13 cellular contexts compared by ENCODE assay signal in the genomic region with DNA sequence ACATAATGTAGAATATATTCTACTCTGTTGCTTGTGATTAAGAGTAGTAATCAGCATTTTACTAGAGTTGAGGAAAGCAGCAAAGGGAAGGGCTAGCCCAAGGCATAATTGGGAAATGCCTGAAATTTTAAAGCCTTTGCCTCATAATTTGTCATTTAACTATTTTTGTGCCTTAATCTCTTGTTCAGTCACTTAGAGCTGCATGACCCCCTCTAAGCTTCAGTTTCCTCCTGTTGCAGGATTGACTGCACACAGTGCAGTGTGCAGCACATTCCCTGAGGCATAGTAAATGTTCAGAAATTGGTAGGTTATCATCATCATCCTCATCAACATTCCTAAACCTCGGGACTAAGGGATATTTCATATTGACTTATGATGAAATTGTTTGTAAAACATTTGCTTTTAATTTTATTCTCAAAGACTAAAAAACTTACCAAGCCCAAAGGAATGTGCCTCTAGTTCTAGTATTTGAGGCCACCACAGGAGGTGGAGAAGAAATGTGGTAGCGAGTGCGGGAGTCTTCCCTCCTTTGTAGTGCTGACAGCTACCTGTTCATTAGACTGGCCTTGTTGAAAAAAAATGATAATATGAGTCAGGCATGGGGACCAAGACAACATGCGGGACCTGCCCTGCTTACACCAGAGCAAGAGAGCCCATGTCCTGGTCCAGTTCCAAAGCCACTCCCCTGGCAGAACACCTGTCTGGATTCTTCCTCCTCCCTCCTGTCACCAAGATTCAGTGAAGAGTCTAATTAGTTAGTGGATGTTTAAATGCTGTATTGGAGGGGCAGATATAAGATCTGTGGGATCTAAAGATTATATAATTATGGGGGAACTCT. TPM values are rescaled to one million over a fixed set of nuclear protein-coding genes. Genes with fewer than 3 reads are reported as not detected.
DNase-seq lines count a peak whose midpoint lies in the region; ATAC-seq and TF ChIP-seq lines count a peak whose summit lies in the region.
"Had no signal": no experiment of that assay in that cellular context is flagged by ENCODE, and none has a peak within 500 bp of the region (broad histone marks: within the 10 kb centered on the region; RNA-seq: fewer than 3 reads in every experiment).

No MANE protein-coding gene starts in this region.

- intact Hi-C loops in left lung (cut with DNase I), result no loop called here
- intact Hi-C loops in uterus (cut with DNase I; ENCODE audit: low total_unique reads), result no loop called here
- intact Hi-C loops in activated CD8-positive, alpha-beta T cell treated with anti-CD3 and anti-CD28 coated beads for 36 hours (cut with micrococcal nuclease), result no loop called here
- intact Hi-C loops in head of caudate nucleus (cut with DNase I), result no loop called here

- no peaks in the 10 kb centered on the region for H3K36me3 ChIP-seq in left lung
- H3K36me3 ChIP-seq in uterus, result no peaks in the 10 kb centered on the region

- no peak for TF ChIP-seq POLR2A in uterus (IDR thresholded peaks at IDR 0.05)

- H3K27ac ChIP-seq in left lung, result peak overlapping the region; percentile 16 to 55
- no peak overlapping the region for H3K27ac ChIP-seq in uterus

- TF ChIP-seq CTCF in left lung (IDR thresholded peaks at IDR 0.05) (no peak), uterus (IDR thresholded peaks at IDR 0.05) (no peak), GM20000 (IDR thresholded peaks at IDR 0.05; ENCODE audit: extremely low read depth, missing control alignments) (no peak)
- no peak for TF ChIP-seq CTCF in activated CD8-positive, alpha-beta T cell treated with anti-CD3 and anti-CD28 coated beads for 36 hours (IDR thresholded peaks at IDR 0.05)

- H3K9me3 Mint-ChIP-seq in activated CD8-positive, alpha-beta T cell treated with anti-CD3 and anti-CD28 coated beads for 36 hours, result no peaks in the 10 kb centered on the region

- H3K27me3 Mint-ChIP-seq in activated CD8-positive, alpha-beta T cell treated with anti-CD3 and anti-CD28 coated beads for 36 hours, result peaks cover 17% of the 10 kb centered on the region

- ATAC-seq in HG02981 (IDR thresholded peaks at IDR 0.05; ENCODE audit: unreplicated experiment), result peak; percentile 11
- ATAC-seq in left lung, result peak; percentile 59
- ATAC-seq in activated CD8-positive, alpha-beta T cell treated with anti-CD3 and anti-CD28 coated beads for 36 hours, result no peak

- H3K4me3 ChIP-seq in left lung, result no peak overlapping the region
- no peak overlapping the region for H3K4me3 ChIP-seq in uterus

- H3K36me3 Mint-ChIP-seq in activated CD8-positive, alpha-beta T cell treated with anti-CD3 and anti-CD28 coated beads for 36 hours (ENCODE audit: low read depth), result no peaks in the 10 kb centered on the region

- DNase-seq in AG20443 (ENCODE audit: low spot score), result peak; percentile 72
- DNase-seq in astrocyte of the hippocampus (ENCODE audit: low read depth, low spot score), result peak; percentile 37
- DNase-seq in left lung, result peak in 1 of 2 donors; percentile 19
- DNase-seq in uterus, result no peak
- no peak for DNase-seq in activated CD8-positive, alpha-beta T cell treated with anti-CD3 and anti-CD28 coated beads for 36 hours
- no peak for DNase-seq in head of caudate nucleus
- DNase-seq in GM20000 (ENCODE audit: low spot score), result no peak
- DNase-seq: activated T-cell treated with anti-CD3 and anti-CD28 coated beads, Interleukin-2, amount 50 U/mL, for 48 hours; Caco-2; effector memory CD4-positive, alpha-beta T cell; left ventricle myocardium superior; NCI-H1417 treated with DMSO at 0.1 percent for 48 hours had no signal

- CTCF ChIA-PET in activated CD8-positive, alpha-beta T cell treated with anti-CD3 and anti-CD28 coated beads for 36 hours (lab: Charles Lee), result interaction anchor here (0.7 kb wide), 1 partner anchor 14 kb away, joined by 3 read pairs; no protein-coding TSS in a partner anchor

- H3K27ac Mint-ChIP-seq in activated CD8-positive, alpha-beta T cell treated with anti-CD3 and anti-CD28 coated beads for 36 hours, result no peak overlapping the region

- POLR2A ChIA-PET in activated CD8-positive, alpha-beta T cell treated with anti-CD3 and anti-CD28 coated beads for 36 hours (lab: Charles Lee), result no interaction called here

- no peaks in the 10 kb centered on the region for H3K4me1 Mint-ChIP-seq in activated CD8-positive, alpha-beta T cell treated with anti-CD3 and anti-CD28 coated beads for 36 hours (ENCODE audit: low read depth)

- H3K9me3 ChIP-seq in left lung, result no peaks in the 10 kb centered on the region
- H3K9me3 ChIP-seq in uterus, result no peaks in the 10 kb centered on the region
- H3K9me3 ChIP-seq: Caco-2 had no signal

- H3K4me1 ChIP-seq in left lung, result peaks cover 15 to 28% of the 10 kb centered on the region in 2 donors
- no peaks in the 10 kb centered on the region for H3K4me1 ChIP-seq in uterus

- no peak overlapping the region for H3K4me3 Mint-ChIP-seq in activated CD8-positive, alpha-beta T cell treated with anti-CD3 and anti-CD28 coated beads for 36 hours

- H3K27me3 ChIP-seq in left lung (no peaks in the 10 kb centered on the region), uterus (no peaks in the 10 kb centered on the region)

RNA-seq across cellular contexts. Expression of gene TENT5A, which starts 14.9 kb away (rescaled TPM):
- total RNA-seq in left lung (10 to 100 TPM; 15.2 to 23.2 TPM), uterus (10 to 100 TPM in 3 of 4 donors, 1 to 10 TPM in 1; 7.9 to 74.9 (median 23.3) TPM)
- total RNA-seq in activated CD8-positive, alpha-beta T cell treated with anti-CD3 and anti-CD28 coated beads for 36 hours, result 1 to 10 TPM; 1.1 to 1.2 TPM

Comparison
In these comparisons a context has a peak if more than half of its experiments do, and no peak if none do; other contexts are left out.
1. DNase-seq: peak in AG20443 (single experiment) and astrocyte of the hippocampus (single experiment); none in uterus (0 of 2), activated CD8-positive, alpha-beta T cell treated with anti-CD3 and anti-CD28 coated beads for 36 hours (single experiment), head of caudate nucleus (0 of 42) and GM20000 (single experiment).
2. H3K27ac ChIP-seq: peak in left lung (2 of 2); none in uterus (0 of 2).
3. RNA of gene TENT5A, which starts 14.9 kb away (total RNA-seq): 7.9 to 74.9 TPM in uterus and 15.2 to 23.2 TPM in left lung; 1.1 to 1.2 TPM in activated CD8-positive, alpha-beta T cell treated with anti-CD3 and anti-CD28 coated beads for 36 hours; every median in the first group is over 4 times any median in the second.